In genomic region chr2:118153433-118153832, GRCh38 we compare ENCODE assay signal across 24 cellular contexts.
"Had no signal": no experiment of that assay in that cellular context is flagged by ENCODE, and none has a peak within 500 bp of the region (broad histone marks: within the 10 kb centered on the region; RNA-seq: fewer than 3 reads in every experiment).

No MANE protein-coding gene starts in this region.

- H3K27me3 ChIP-seq: colonic mucosa, esophagus squamous epithelium, gastrocnemius medialis, heart right ventricle, left lung had no signal

- H3K27ac Mint-ChIP-seq: dendritic cell treated with granulocyte-macrophage colony-stimulating factor and Interleukin-4, amounts not matched to agents 40 ng/mL and 50 ng/mL, for 4 days; memory B cell had no signal

- H3K36me3 ChIP-seq: colonic mucosa, esophagus squamous epithelium, gastrocnemius medialis, heart right ventricle, left lung had no signal

- DNase-seq: cerebellar nuclear complex; colonic mucosa; cortex of kidney; effector CD8-positive, alpha-beta T cell; esophagus squamous epithelium; foreskin fibroblast; foreskin melanocyte; gastrocnemius medialis; glutamatergic neuron; head of caudate nucleus; heart right ventricle; hippocampal formation; left cardiac atrium; left lung; left ventricle myocardium superior; mammary epithelial cell; mesendoderm; midbrain had no signal

- H3K36me3 Mint-ChIP-seq: memory B cell had no signal

- H3K9me3 ChIP-seq: colonic mucosa, esophagus squamous epithelium, gastrocnemius medialis had no signal

- FAIRE-seq: endothelial cell of umbilical vein, islet of Langerhans, keratinocyte had no signal

- H3K4me3 ChIP-seq: colonic mucosa, esophagus squamous epithelium, gastrocnemius medialis, heart right ventricle, left lung, lung had no signal

- H3K4me3 Mint-ChIP-seq: dendritic cell treated with granulocyte-macrophage colony-stimulating factor and Interleukin-4, amounts not matched to agents 40 ng/mL and 50 ng/mL, for 4 days; memory B cell had no signal

- H3K9me3 Mint-ChIP-seq: dendritic cell treated with granulocyte-macrophage colony-stimulating factor and Interleukin-4, amounts not matched to agents 40 ng/mL and 50 ng/mL, for 4 days had no signal

- H3K4me1 ChIP-seq: colonic mucosa, esophagus squamous epithelium, gastrocnemius medialis, heart right ventricle, left lung had no signal

- H3K27ac ChIP-seq: colonic mucosa, esophagus squamous epithelium, gastrocnemius medialis, heart right ventricle, left lung had no signal
